In genomic region chr14:61894452-61895077, GRCh38 we compare ENCODE assay signal across 8 cellular contexts.
DNase-seq lines count a peak whose midpoint lies in the region; ATAC-seq, FAIRE-seq and TF ChIP-seq lines count a peak whose summit lies in the region.

No MANE protein-coding gene starts in this region.

- no peaks in the 10 kb centered on the region for H4K20me1 ChIP-seq in MM.1S (ENCODE audit: insufficient read depth, low read length)
- no peaks in the 10 kb centered on the region for H4K20me1 ChIP-seq in SK-N-SH (ENCODE audit: insufficient read depth)
- no peaks in the 10 kb centered on the region for H4K20me1 ChIP-seq in smooth muscle cell (ENCODE audit: low read depth)

- H3K27me3 ChIP-seq in MM.1S (replicated peaks; ENCODE audit: insufficient read depth, low read length) (no peaks in the 10 kb centered on the region), SK-N-SH (ENCODE audit: insufficient read depth) (peaks cover 12% of the 10 kb centered on the region; the same call in 1 of the 2 replicates), adipocyte (replicated peaks; ENCODE audit: control insufficient read depth, insufficient read depth, low read length) (peaks cover 13% of the 10 kb centered on the region), smooth muscle cell (ENCODE audit: low read depth) (no peaks in the 10 kb centered on the region)

- H3K4me1 ChIP-seq in MM.1S (ENCODE audit: low read length) (no peaks in the 10 kb centered on the region), SK-N-SH (ENCODE audit: control insufficient read depth in 1 of 2, insufficient read depth in 2 of 2, low read depth in 1 of 2, low read length in 1 of 2) (no peaks in the 10 kb centered on the region), adipocyte (ENCODE audit: control insufficient read depth, insufficient read depth, low read length) (no peaks in the 10 kb centered on the region), smooth muscle cell (ENCODE audit: low read depth) (no peaks in the 10 kb centered on the region)

- H3K27ac ChIP-seq in MM.1S (ENCODE audit: low read length), result no peak overlapping the region
- H3K27ac ChIP-seq in SK-N-SH (ENCODE audit: low read depth in 2 of 2, low read length in 1 of 2), result no peak overlapping the region
- no peak overlapping the region for H3K27ac ChIP-seq in smooth muscle cell (ENCODE audit: low read depth)

- no peak for ATAC-seq in HG03432 (IDR thresholded peaks at IDR 0.05; ENCODE audit: unreplicated experiment)

- H3K4me2 ChIP-seq in MM.1S (ENCODE audit: low read depth, low read length) (no peak overlapping the region), SK-N-SH (no peak overlapping the region), smooth muscle cell (no peak overlapping the region)

- H3K9ac ChIP-seq in MM.1S (ENCODE audit: low read length), result no peak overlapping the region
- no peak overlapping the region for H3K9ac ChIP-seq in SK-N-SH
- no peak overlapping the region for H3K9ac ChIP-seq in adipocyte (ENCODE audit: low read length)
- H3K9ac ChIP-seq in smooth muscle cell (ENCODE audit: low read depth), result no peak overlapping the region

- H3F3A ChIP-seq in MM.1S (ENCODE audit: insufficient read depth, low read length) (no peaks in the 10 kb centered on the region), SK-N-SH (replicated peaks; ENCODE audit: insufficient read depth) (no peaks in the 10 kb centered on the region), smooth muscle cell (ENCODE audit: low read depth) (no peaks in the 10 kb centered on the region)

- H3K9me2 ChIP-seq in MM.1S (replicated peaks; ENCODE audit: insufficient read depth, low read length) (no peaks in the 10 kb centered on the region), SK-N-SH (no peaks in the 10 kb centered on the region)

- H3K36me3 ChIP-seq in MM.1S (replicated peaks; ENCODE audit: insufficient read depth, low read length), result no peaks in the 10 kb centered on the region
- H3K36me3 ChIP-seq in SK-N-SH (replicated peaks in 1 of 2; ENCODE audit: control insufficient read depth in 1 of 2, insufficient read depth in 2 of 2, low read length in 1 of 2), result no peaks in the 10 kb centered on the region
- H3K36me3 ChIP-seq in adipocyte (ENCODE audit: control insufficient read depth, insufficient read depth, low read length, severe bottlenecking), result no peaks in the 10 kb centered on the region
- H3K36me3 ChIP-seq in smooth muscle cell (ENCODE audit: low read depth), result no peaks in the 10 kb centered on the region

- POLR2A ChIA-PET in SK-N-SH (lab: Yijun Ruan, JAX), result no interaction called here

- peak; percentile 52 for TF ChIP-seq CTCF in MM.1S (IDR thresholded peaks at IDR 0.05; ENCODE audit: low read length)
- TF ChIP-seq CTCF in SK-N-SH (IDR thresholded peaks at IDR 0.05), result peak; percentile 74
- peak; percentile 70 for TF ChIP-seq CTCF in smooth muscle cell (IDR thresholded peaks at IDR 0.05; ENCODE audit: borderline replicate concordance, insufficient read depth, poor library complexity, severe bottlenecking)

- peak; percentile 61 for DNase-seq in ACHN
- peak; percentile 13 for DNase-seq in GM12892 (ENCODE audit: insufficient read length)
- peak; percentile 9 for DNase-seq in MM.1S
- peak; percentile 67 for DNase-seq in SK-N-SH
- DNase-seq in adipocyte (ENCODE audit: low read depth), result peak; percentile 92
- peak; percentile 52 for DNase-seq in hepatic stellate cell (ENCODE audit: low spot score)
- peak; percentile 1 for DNase-seq in smooth muscle cell (lab: John Stamatoyannopoulos, UW; ENCODE audit: unreplicated experiment)

- H3K9me3 ChIP-seq in MM.1S (replicated peaks; ENCODE audit: insufficient read depth, low read length) (no peaks in the 10 kb centered on the region), SK-N-SH (no peaks in the 10 kb centered on the region), adipocyte (ENCODE audit: control insufficient read depth, low read length) (no peaks in the 10 kb centered on the region), smooth muscle cell (replicated peaks; ENCODE audit: low read depth) (no peaks in the 10 kb centered on the region)

- TF ChIP-seq POLR2A in GM12892 (IDR thresholded peaks at IDR 0.05; ENCODE audit: low read depth, low read length), result no peak

- H3K4me3 ChIP-seq in MM.1S (ENCODE audit: low read length), result no peak overlapping the region
- peak overlapping the region in 1 of 2 experiments; percentile 31; a peak in 1 of 4 replicates for H3K4me3 ChIP-seq in SK-N-SH (ENCODE audit: low read depth in 2 of 2, low read length in 1 of 2)
- no peak overlapping the region for H3K4me3 ChIP-seq in adipocyte (ENCODE audit: low read length)
- H3K4me3 ChIP-seq in smooth muscle cell, result no peak overlapping the region

- WGBS in SK-N-SH (ENCODE audit: low lambda C conversion rate), result 53% methylated on average over 5 of the region's 5 CpGs
- WGBS in smooth muscle cell (ENCODE audit: low lambda C conversion rate), result 41% methylated on average over 5 of the region's 5 CpGs

- in situ Hi-C loops in ACHN (cut with HindIII; ENCODE audit: low pct_ligation_motif_present, low pct_unique_long_range_greater_than_20kb, low sequenced_read_pairs), result no loop called here

- H2AFZ ChIP-seq in MM.1S (ENCODE audit: low read length) (no peak overlapping the region), SK-N-SH (ENCODE audit: low read depth) (no peak overlapping the region), smooth muscle cell (ENCODE audit: low read depth) (no peak overlapping the region)

- peak; percentile 85 for TF ChIP-seq RAD21 in SK-N-SH (IDR thresholded peaks at IDR 0.05; ENCODE audit: low read length)

- TF ChIP-seq EP300 in SK-N-SH (IDR thresholded peaks at IDR 0.05; ENCODE audit: borderline replicate concordance in 1 of 2, low read depth in 1 of 2, low read length in 1 of 2), result no peak

- CTCF ChIA-PET in SK-N-SH (lab: Yijun Ruan, JAX), result interaction anchor here (0.6 to 4.2 kb wide), 35 partner anchors 8 to 1382 kb away, joined by 3 to 71 read pairs (median 4); no protein-coding TSS in a partner anchor

- H3K79me2 ChIP-seq in MM.1S (ENCODE audit: low read length), result no peaks in the 10 kb centered on the region
- no peaks in the 10 kb centered on the region for H3K79me2 ChIP-seq in SK-N-SH (ENCODE audit: insufficient read depth)
- H3K79me2 ChIP-seq in smooth muscle cell (ENCODE audit: low read depth), result no peaks in the 10 kb centered on the region

- FAIRE-seq in GM12892 (lab: Jason Lieb, UNC), result no peak

TF ChIP-seq in SK-N-SH, 30 proteins besides CTCF, POLR2A, EP300 and RAD21:
- TF ChIP-seq CHD2 (IDR thresholded peaks at IDR 0.05; ENCODE audit: low read length, partially characterized antibody) (no peak), REST (IDR thresholded peaks at IDR 0.05; ENCODE audit: low read depth, low read length) (no peak), JUND (IDR thresholded peaks at IDR 0.05) (no peak), SMC3 (IDR thresholded peaks at IDR 0.05; ENCODE audit: low read depth, low read length) (peak; percentile 77), MAX (IDR thresholded peaks at IDR 0.05; ENCODE audit: low read depth) (no peak)

Comparison
In these comparisons a context has a peak if more than half of its experiments do, and no peak if none do; other contexts are left out.
1. DNase-seq: peak in every context shown above with its lines; median percentile 92 in adipocyte; 67 in SK-N-SH; 61 in ACHN; 52 in hepatic stellate cell; 13 in GM12892; 9 in MM.1S; 1 in smooth muscle cell.